In the genomic region with DNA sequence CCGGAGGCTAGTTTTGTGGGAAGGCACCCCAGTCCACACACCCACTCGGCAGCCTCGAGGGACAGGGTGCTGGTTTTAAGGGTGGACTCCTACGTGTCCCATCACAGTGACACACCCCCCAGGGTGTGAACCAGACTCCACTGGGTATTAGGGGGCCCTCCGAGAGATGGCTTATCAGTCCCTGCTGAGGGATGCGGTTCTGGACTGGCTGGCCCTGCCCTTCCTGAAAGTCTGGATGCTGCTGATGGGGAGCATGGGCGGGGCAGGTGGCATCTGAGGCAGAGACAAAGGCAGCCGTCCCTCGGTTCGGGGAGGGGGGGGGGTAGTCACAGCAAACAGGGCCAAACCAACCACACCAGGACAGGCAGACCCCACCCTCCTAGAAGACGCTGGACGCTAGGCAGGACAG, we compare ENCODE assay signal across 8 cellular contexts. TPM values are rescaled to one million over a fixed set of nuclear protein-coding genes. Genes with fewer than 3 reads are reported as not detected.
DNase-seq lines count a peak whose midpoint lies in the region; ATAC-seq, FAIRE-seq and TF ChIP-seq lines count a peak whose summit lies in the region.

No MANE protein-coding gene starts in this region.

- H3K27me3 ChIP-seq in ACC112 (ENCODE audit: insufficient read depth, low read length) = no peaks in the 10 kb centered on the region
- H3K27me3 ChIP-seq in astrocyte (ENCODE audit: insufficient read depth, low read length) = no peaks in the 10 kb centered on the region

- TF ChIP-seq CTCF in astrocyte (IDR thresholded peaks at IDR 0.05; ENCODE audit: insufficient read depth, low read depth, low read length) = no peak

- H3K36me3 ChIP-seq in ACC112 (ENCODE audit: insufficient read depth, low read length) (no peaks in the 10 kb centered on the region), astrocyte (ENCODE audit: insufficient read depth, low read length) (peaks cover 5% of the 10 kb centered on the region)

- peaks cover 12% of the 10 kb centered on the region for H4K20me1 ChIP-seq in astrocyte (ENCODE audit: insufficient read depth, low read length)

- H3K36me3 Mint-ChIP-seq in astrocyte (ENCODE audit: low read depth, unreplicated experiment) = peaks cover 9% of the 10 kb centered on the region
- peaks cover 13% of the 10 kb centered on the region for H3K36me3 Mint-ChIP-seq in natural killer cell treated with Interleukin-12 subunit alpha and Interleukin-12 subunit beta and Interleukin-15 and Interleukin-18, amount 100 ng/mL, for 72 hours

- H3K27ac ChIP-seq in ACC112 (ENCODE audit: low read depth, low read length) (peak overlapping the region; percentile 67), astrocyte (ENCODE audit: low read depth, low read length) (no peak overlapping the region)

- H3K79me2 ChIP-seq in ACC112 (ENCODE audit: control insufficient read depth, insufficient read depth, low read length, unreplicated experiment) (peaks cover 6% of the 10 kb centered on the region), astrocyte (ENCODE audit: insufficient read depth, low read length) (no peaks in the 10 kb centered on the region)

- peak overlapping the region; percentile 78 for H3K9ac ChIP-seq in astrocyte (ENCODE audit: low read length)

- no peaks in the 10 kb centered on the region for H3K27me3 Mint-ChIP-seq in astrocyte (ENCODE audit: low read depth, unreplicated experiment)
- no peaks in the 10 kb centered on the region for H3K27me3 Mint-ChIP-seq in natural killer cell treated with Interleukin-12 subunit alpha and Interleukin-12 subunit beta and Interleukin-15 and Interleukin-18, amount 100 ng/mL, for 72 hours

- H3K4me1 Mint-ChIP-seq in astrocyte (ENCODE audit: low read depth, unreplicated experiment) = no peaks in the 10 kb centered on the region
- peaks cover 39 to 43% of the 10 kb centered on the region in 2 donors for H3K4me1 Mint-ChIP-seq in natural killer cell treated with Interleukin-12 subunit alpha and Interleukin-12 subunit beta and Interleukin-15 and Interleukin-18, amount 100 ng/mL, for 72 hours (ENCODE audit: low read depth in 2 of 2)

- H3K27ac Mint-ChIP-seq in astrocyte (ENCODE audit: unreplicated experiment) = no peak overlapping the region
- H3K27ac Mint-ChIP-seq in natural killer cell treated with Interleukin-12 subunit alpha and Interleukin-12 subunit beta and Interleukin-15 and Interleukin-18, amount 100 ng/mL, for 72 hours = peak overlapping the region; percentile 95 to 96

- H3K4me3 ChIP-seq in ACC112 (ENCODE audit: low read depth, low read length) (peak overlapping the region; percentile 100), astrocyte (ENCODE audit: insufficient read depth, low read depth, low read length) (no peak overlapping the region)

- peak overlapping the region; percentile 96 for H3K4me2 ChIP-seq in astrocyte (ENCODE audit: low read length)

- no peaks in the 10 kb centered on the region for H3K9me3 Mint-ChIP-seq in astrocyte (ENCODE audit: unreplicated experiment)
- no peaks in the 10 kb centered on the region for H3K9me3 Mint-ChIP-seq in natural killer cell treated with Interleukin-12 subunit alpha and Interleukin-12 subunit beta and Interleukin-15 and Interleukin-18, amount 100 ng/mL, for 72 hours

- DNase-seq in HUDEP-2 (lab: John Stamatoyannopoulos, UW; ENCODE audit: unreplicated experiment in 76 of 76) = peak in 70 of 76 experiments; percentile 13 to 82 (median 56)
- DNase-seq in astrocyte (ENCODE audit: low read depth) = no peak
- DNase-seq in natural killer cell treated with Interleukin-12 subunit alpha and Interleukin-12 subunit beta and Interleukin-15 and Interleukin-18, amount 100 ng/mL, for 72 hours (ENCODE audit: low spot score) = no peak
- no peak for DNase-seq in epidermal melanocyte (ENCODE audit: insufficient read length, low spot score)
- DNase-seq in dedifferentiated amniotic fluid mesenchymal stem cell (ENCODE audit: extremely low spot score) = no peak

- H3K4me3 Mint-ChIP-seq in astrocyte (ENCODE audit: unreplicated experiment) = peak overlapping the region; percentile 86
- peak overlapping the region; percentile 91 for H3K4me3 Mint-ChIP-seq in natural killer cell treated with Interleukin-12 subunit alpha and Interleukin-12 subunit beta and Interleukin-15 and Interleukin-18, amount 100 ng/mL, for 72 hours

- ATAC-seq in natural killer cell treated with Interleukin-12 subunit alpha and Interleukin-12 subunit beta and Interleukin-15 and Interleukin-18, amount 100 ng/mL, for 72 hours = no peak
- ATAC-seq in GM21529 (IDR thresholded peaks at IDR 0.05; ENCODE audit: unreplicated experiment) (no peak), GM21576 (IDR thresholded peaks at IDR 0.05; ENCODE audit: unreplicated experiment) (no peak)

- H3K9me3 ChIP-seq in astrocyte (ENCODE audit: insufficient read depth, low read depth, low read length) = no peaks in the 10 kb centered on the region

- peak overlapping the region; percentile 75 for H2AFZ ChIP-seq in ACC112 (ENCODE audit: low read length, unreplicated experiment)
- no peak overlapping the region for H2AFZ ChIP-seq in astrocyte (ENCODE audit: low read depth, low read length)

- FAIRE-seq in astrocyte (lab: Jason Lieb, UNC) = no peak

- H3K4me1 ChIP-seq in ACC112 (ENCODE audit: control insufficient read depth, insufficient read depth, low read length, unreplicated experiment) (peaks cover 13% of the 10 kb centered on the region), astrocyte (ENCODE audit: insufficient read depth, low read length) (peaks cover 12% of the 10 kb centered on the region)

RNA-seq across cellular contexts. Expression of a gene that starts 0.9 kb away (rescaled TPM):
- total RNA-seq in astrocyte = 14.2 and 15.6 TPM in 2 replicates
- 10 to 100 TPM; 39.1 to 74.7 TPM for total RNA-seq in natural killer cell treated with Interleukin-12 subunit alpha and Interleukin-12 subunit beta and Interleukin-15 and Interleukin-18, amount 100 ng/mL, for 72 hours

RNA-seq across cellular contexts. Expression of a gene that starts 17.5 kb away (rescaled TPM):
- total RNA-seq in astrocyte = not detected in 2 replicates
- total RNA-seq in natural killer cell treated with Interleukin-12 subunit alpha and Interleukin-12 subunit beta and Interleukin-15 and Interleukin-18, amount 100 ng/mL, for 72 hours = 1 to 10 TPM in 1 of 2 donors, under 1 TPM in 1; 0.43 to 1.7 TPM

RNA-seq across cellular contexts. Expression of a gene that starts 29.3 kb away (rescaled TPM):
- total RNA-seq in astrocyte = 56.4 and 58.7 TPM in 2 replicates
- total RNA-seq in natural killer cell treated with Interleukin-12 subunit alpha and Interleukin-12 subunit beta and Interleukin-15 and Interleukin-18, amount 100 ng/mL, for 72 hours = 100 to 1,000 TPM; 109 to 111 TPM

RNA-seq across cellular contexts. Expression of a gene that starts 31.3 kb away (rescaled TPM):
- total RNA-seq in astrocyte = 0.32 TPM in 1 of 2 replicates, not detected in the other
- 1 to 10 TPM; 3.4 to 4.9 TPM for total RNA-seq in natural killer cell treated with Interleukin-12 subunit alpha and Interleukin-12 subunit beta and Interleukin-15 and Interleukin-18, amount 100 ng/mL, for 72 hours

RNA-seq across cellular contexts. Expression of a gene that starts 45.9 kb away (rescaled TPM):
- total RNA-seq in astrocyte = 25.9 and 29.2 TPM in 2 replicates
- 10 to 100 TPM; 43.6 to 46.8 TPM for total RNA-seq in natural killer cell treated with Interleukin-12 subunit alpha and Interleukin-12 subunit beta and Interleukin-15 and Interleukin-18, amount 100 ng/mL, for 72 hours

Comparison
In these comparisons a context has a peak if more than half of its experiments do, and no peak if none do; other contexts are left out.
1. DNase-seq: peak in HUDEP-2 (70 of 76); none in astrocyte (single experiment), natural killer cell treated with Interleukin-12 subunit alpha and Interleukin-12 subunit beta and Interleukin-15 and Interleukin-18, amount 100 ng/mL, for 72 hours (single experiment), epidermal melanocyte (single experiment) and dedifferentiated amniotic fluid mesenchymal stem cell (single experiment).